Comparison of ENCODE assay signal across 25 cellular contexts in the genomic region with DNA sequence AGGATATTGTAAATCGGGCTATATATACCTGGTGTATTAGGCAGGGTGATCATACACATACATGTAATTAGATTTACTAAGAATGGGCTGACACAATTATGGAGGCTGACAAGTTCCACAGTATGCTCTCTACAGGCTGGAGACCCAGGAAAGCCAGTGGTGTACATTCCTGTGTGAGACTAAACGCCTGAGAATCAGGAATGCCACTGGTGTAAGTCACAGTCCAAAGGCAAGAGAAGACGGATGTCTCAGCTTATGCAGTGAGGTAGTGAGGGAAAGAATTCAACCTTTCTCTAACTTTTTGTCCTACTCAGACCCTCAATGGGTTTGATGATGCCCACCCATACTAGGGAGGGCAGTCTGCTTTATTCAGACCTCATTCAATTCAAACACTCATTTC. TPM values are rescaled to one million over a fixed set of nuclear protein-coding genes. Genes with fewer than 3 reads are reported as not detected.
DNase-seq lines count a peak whose midpoint lies in the region; TF ChIP-seq lines count a peak whose summit lies in the region.
"Had no signal": no experiment of that assay in that cellular context is flagged by ENCODE, and none has a peak within 500 bp of the region (broad histone marks: within the 10 kb centered on the region; RNA-seq: fewer than 3 reads in every experiment).

No MANE protein-coding gene starts in this region.

- no peaks in the 10 kb centered on the region for H3K36me3 ChIP-seq in mesodermal cell (ENCODE audit: control insufficient read depth, insufficient read depth, low read length)

- H3K4me1 Mint-ChIP-seq in osteocyte (ENCODE audit: unreplicated experiment), result no peaks in the 10 kb centered on the region

- H3K4me3 Mint-ChIP-seq in osteocyte (ENCODE audit: unreplicated experiment), result no peak overlapping the region
- H3K4me3 Mint-ChIP-seq: activated CD8-positive, alpha-beta T cell treated with anti-CD3 and anti-CD28 coated beads for 36 hours; activated naive CD4-positive, alpha-beta T cell treated with anti-CD3 and anti-CD28 coated beads for 36 hours; activated T-cell treated with anti-CD3 and anti-CD28 coated beads, Interleukin-2, amount 50 U/mL, for 4 hours; CD4-positive, alpha-beta T cell; natural killer cell treated with Interleukin-12 subunit alpha and Interleukin-12 subunit beta and Interleukin-15 and Interleukin-18, amount 100 ng/mL, for 72 hours had no signal

- H3K9me3 ChIP-seq in mesodermal cell (ENCODE audit: control insufficient read depth, low read length), result no peaks in the 10 kb centered on the region
- H3K9me3 ChIP-seq: ascending aorta, tibial artery had no signal

- DNase-seq in EL (peak; percentile 45), NCI-H226 (peak; percentile 61), epithelial cell of prostate (ENCODE audit: low read depth, low spot score) (no peak), osteocyte (ENCODE audit: extremely low spot score, unreplicated experiment) (no peak), OCI-M1 (lab: John Stamatoyannopoulos, UW) (no peak), cerebellar cortex (ENCODE audit: low spot score) (no peak)
- DNase-seq in stimulated activated CD8-positive, alpha-beta memory T cell treated with anti-CD3 and anti-CD28 coated beads, Interleukin-4, amount 100 ng/mL, for 48 hours, result no peak
- DNase-seq: activated CD4-positive, CD25-positive, alpha-beta regulatory T cell; activated CD8-positive, alpha-beta T cell treated with anti-CD3 and anti-CD28 coated beads for 36 hours; activated naive CD4-positive, alpha-beta T cell treated with anti-CD3 and anti-CD28 coated beads for 36 hours; activated T-cell treated with anti-CD3 and anti-CD28 coated beads, Interleukin-2, amount 50 U/mL, for 4 hours; CD4-positive, alpha-beta T cell; DMS153; H7; Karpas-422; NCI-H1092; NCI-H2029 treated with DMSO at 0.1 percent for 48 hours; posterior cingulate gyrus; stimulated activated naive CD4-positive, alpha-beta T cell treated with Interleukin-2 at 50 U/mL for 16 hours; T1000; tibial artery had no signal

- peaks cover 3% of the 10 kb centered on the region for H3K4me1 ChIP-seq in mesodermal cell (ENCODE audit: control insufficient read depth, insufficient read depth, low read length, poor library complexity, severe bottlenecking)
- H3K4me1 ChIP-seq: ascending aorta, tibial artery had no signal

- H3K4me3 ChIP-seq in mesodermal cell (ENCODE audit: extremely low read depth, insufficient read depth, low read length, poor library complexity, severe bottlenecking), result no peak overlapping the region
- H3K4me3 ChIP-seq: ascending aorta, skin epidermis, tibial artery had no signal

- no peak for TF ChIP-seq CTCF in osteocyte (IDR thresholded peaks at IDR 0.05)

- H3K27me3 Mint-ChIP-seq in osteocyte (ENCODE audit: unreplicated experiment), result no peaks in the 10 kb centered on the region
- H3K27me3 Mint-ChIP-seq: activated CD8-positive, alpha-beta T cell treated with anti-CD3 and anti-CD28 coated beads for 36 hours; CD4-positive, alpha-beta T cell; natural killer cell treated with Interleukin-12 subunit alpha and Interleukin-12 subunit beta and Interleukin-15 and Interleukin-18, amount 100 ng/mL, for 72 hours had no signal

- no peak overlapping the region for H3K27ac Mint-ChIP-seq in osteocyte (ENCODE audit: unreplicated experiment)
- H3K27ac Mint-ChIP-seq: activated CD8-positive, alpha-beta T cell treated with anti-CD3 and anti-CD28 coated beads for 36 hours; activated naive CD4-positive, alpha-beta T cell treated with anti-CD3 and anti-CD28 coated beads for 36 hours; CD4-positive, alpha-beta T cell; natural killer cell treated with Interleukin-12 subunit alpha and Interleukin-12 subunit beta and Interleukin-15 and Interleukin-18, amount 100 ng/mL, for 72 hours had no signal

- 86% methylated on average over 1 of the region's 3 CpGs; no CpG with 5 or more reads in 1 of the 2 experiments for WGBS in mesodermal cell (ENCODE audit: insufficient coverage in 2 of 2), 2 experiments

- H3K27ac ChIP-seq in epithelial cell of prostate, result peak overlapping the region; percentile 83
- peak overlapping the region; percentile 39 for H3K27ac ChIP-seq in mesodermal cell (ENCODE audit: low read depth, low read length, severe bottlenecking)
- H3K27ac ChIP-seq: ascending aorta, skin epidermis, tibial artery had no signal

- peaks cover 11% of the 10 kb centered on the region for H3K9me3 Mint-ChIP-seq in osteocyte (ENCODE audit: unreplicated experiment)
- H3K9me3 Mint-ChIP-seq: activated CD8-positive, alpha-beta T cell treated with anti-CD3 and anti-CD28 coated beads for 36 hours; activated T-cell treated with anti-CD3 and anti-CD28 coated beads, Interleukin-2, amount 50 U/mL, for 4 hours had no signal

- H3K36me3 Mint-ChIP-seq in osteocyte (ENCODE audit: unreplicated experiment), result peaks cover 6% of the 10 kb centered on the region

RNA-seq across cellular contexts. Expression of gene METTL25, which starts 57.1 kb away (rescaled TPM):
- polyA plus RNA-seq in mesodermal cell (2013, experiment 1 of 2), result 4.5 TPM
- 4.9 TPM for polyA plus RNA-seq in mesodermal cell (2013, experiment 2 of 2)
- 8.8 and 9.2 TPM in 2 replicates for total RNA-seq in osteocyte

RNA-seq across cellular contexts. Expression of gene CCDC59, which starts 57.2 kb away (rescaled TPM):
- polyA plus RNA-seq in mesodermal cell (2013, experiment 1 of 2), result 54.6 TPM
- 72.1 TPM for polyA plus RNA-seq in mesodermal cell (2013, experiment 2 of 2)
- 32.1 and 33.2 TPM in 2 replicates for total RNA-seq in osteocyte

Comparison
In these comparisons a context has a peak if more than half of its experiments do, and no peak if none do; other contexts are left out.
1. DNase-seq: peak in EL (single experiment) and NCI-H226 (single experiment); none in epithelial cell of prostate (single experiment), osteocyte (single experiment), stimulated activated CD8-positive, alpha-beta memory T cell treated with anti-CD3 and anti-CD28 coated beads, Interleukin-4, amount 100 ng/mL, for 48 hours (single experiment), OCI-M1 (single experiment) and cerebellar cortex (single experiment).